ENCODE assay signal across 35 cellular contexts in the genomic region with DNA sequence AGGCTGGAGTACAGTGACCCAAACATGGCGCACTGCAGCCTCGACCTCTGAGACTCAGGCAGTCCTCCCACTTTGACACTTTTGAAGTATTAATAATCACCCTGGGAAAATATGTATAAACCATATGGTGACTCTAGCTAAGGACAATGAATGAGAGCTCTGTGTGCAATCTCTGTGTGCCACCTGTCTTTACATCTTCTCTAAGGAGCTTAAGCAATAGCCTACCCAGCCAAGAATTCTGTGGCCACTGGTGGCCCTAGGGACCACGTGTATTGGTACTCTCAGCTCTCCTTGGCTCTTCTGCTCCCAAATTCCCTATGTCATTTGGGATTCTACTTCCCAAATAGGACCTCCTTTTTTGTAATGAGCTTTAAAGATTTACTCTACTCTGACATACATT. TPM values are rescaled to one million over a fixed set of nuclear protein-coding genes. Genes with fewer than 3 reads are reported as not detected.
"Had no signal": no experiment of that assay in that cellular context is flagged by ENCODE, and none has a peak within 500 bp of the region (broad histone marks: within the 10 kb centered on the region; RNA-seq: fewer than 3 reads in every experiment).

No MANE protein-coding gene starts in this region.

- H3K27ac Mint-ChIP-seq: activated CD4-positive, alpha-beta memory T cell treated with anti-CD3 and anti-CD28 coated beads, Interleukin-2, amount 10 ng/mL, durations not matched to agents 7 days and 5 days; activated CD4-positive, alpha-beta T cell treated with anti-CD3 and anti-CD28 coated beads, Interleukin-2, amount 10 ng/mL, durations not matched to agents 7 days and 5 days; activated naive CD4-positive, alpha-beta T cell treated with anti-CD3 and anti-CD28 coated beads, Interleukin-2, amount 10 ng/mL, durations not matched to agents 7 days and 5 days; activated naive CD4-positive, alpha-beta T cell treated with anti-CD3 and anti-CD28 coated beads, Interleukin-2, amount 50 U/mL, for 72 hours; activated naive CD8-positive, alpha-beta T cell treated with anti-CD3 and anti-CD28 coated beads, Interleukin-2, amount 10 ng/mL, durations not matched to agents 7 days and 5 days; activated T-cell treated with anti-CD3 and anti-CD28 coated beads, Interleukin-2, amount 50 U/mL, for 24 hours; activated T-cell treated with anti-CD3 and anti-CD28 coated beads, Interleukin-2, amount 50 U/mL, for 72 hours; brain; T-helper 2 cell treated with Interferon-gamma antibody and Interleukin-4, amounts not matched to agents 5 μg/mL and 100 μg/mL, for 36 hours; WTC11 had no signal

- H3K36me3 Mint-ChIP-seq: activated naive CD4-positive, alpha-beta T cell treated with anti-CD3 and anti-CD28 coated beads, Interleukin-2, amount 10 ng/mL, durations not matched to agents 7 days and 5 days; activated naive CD4-positive, alpha-beta T cell treated with anti-CD3 and anti-CD28 coated beads, Interleukin-2, amount 50 U/mL, for 72 hours; activated naive CD8-positive, alpha-beta T cell treated with anti-CD3 and anti-CD28 coated beads, Interleukin-2, amount 10 ng/mL, durations not matched to agents 7 days and 5 days; brain; WTC11 had no signal

- H3K36me3 ChIP-seq: ascending aorta, breast epithelium, cardiac muscle cell, colonic mucosa, esophagus squamous epithelium, gastroesophageal sphincter, heart right ventricle had no signal

- H3K9me3 Mint-ChIP-seq: activated CD4-positive, alpha-beta memory T cell treated with anti-CD3 and anti-CD28 coated beads, Interleukin-2, amount 10 ng/mL, durations not matched to agents 7 days and 5 days; activated CD4-positive, alpha-beta T cell treated with anti-CD3 and anti-CD28 coated beads, Interleukin-2, amount 10 ng/mL, durations not matched to agents 7 days and 5 days; activated naive CD4-positive, alpha-beta T cell treated with anti-CD3 and anti-CD28 coated beads, Interleukin-2, amount 10 ng/mL, durations not matched to agents 7 days and 5 days; activated naive CD4-positive, alpha-beta T cell treated with anti-CD3 and anti-CD28 coated beads, Interleukin-2, amount 50 U/mL, for 72 hours; activated naive CD8-positive, alpha-beta T cell treated with anti-CD3 and anti-CD28 coated beads, Interleukin-2, amount 10 ng/mL, durations not matched to agents 7 days and 5 days; activated T-cell treated with anti-CD3 and anti-CD28 coated beads, Interleukin-2, amount 50 U/mL, for 24 hours; activated T-cell treated with anti-CD3 and anti-CD28 coated beads, Interleukin-2, amount 50 U/mL, for 72 hours; T-helper 2 cell treated with Interferon-gamma antibody and Interleukin-4, amounts not matched to agents 5 μg/mL and 100 μg/mL, for 36 hours; WTC11 had no signal

- H3K4me3 ChIP-seq: ascending aorta, breast epithelium, cardiac muscle cell, colonic mucosa, esophagus squamous epithelium, gastroesophageal sphincter, heart right ventricle, hepatocyte had no signal

- H3K27me3 ChIP-seq: ascending aorta, breast epithelium, cardiac muscle cell, colonic mucosa, hepatocyte had no signal

- DNase-seq: activated CD4-positive, alpha-beta memory T cell treated with anti-CD3 and anti-CD28 coated beads, Interleukin-2, amount 10 ng/mL, durations not matched to agents 7 days and 5 days; activated CD4-positive, alpha-beta T cell treated with anti-CD3 and anti-CD28 coated beads for 1 hour; activated CD4-positive, alpha-beta T cell treated with anti-CD3 and anti-CD28 coated beads for 4 hours; activated CD4-positive, alpha-beta T cell treated with anti-CD3 and anti-CD28 coated beads, Interleukin-2, amount 10 ng/mL, durations not matched to agents 7 days and 5 days; activated CD4-positive, alpha-beta T cell treated with anti-CD3 and anti-CD28 coated beads, Interleukin-2, amount 50 U/mL, for 4 hours; activated CD8-positive, alpha-beta memory T cell treated with anti-CD3 and anti-CD28 coated beads, Interleukin-2, amount 50 U/mL, for 48 hours; activated gamma-delta T cell; activated naive CD4-positive, alpha-beta T cell; activated naive CD4-positive, alpha-beta T cell treated with anti-CD3 and anti-CD28 coated beads, Interleukin-2, amount 10 ng/mL, durations not matched to agents 7 days and 5 days; activated naive CD8-positive, alpha-beta T cell treated with anti-CD3 and anti-CD28 coated beads, Interleukin-2, amount 10 ng/mL, durations not matched to agents 7 days and 5 days; activated T-cell treated with anti-CD3 and anti-CD28 coated beads for 4 hours; activated T-cell treated with anti-CD3 and anti-CD28 coated beads, Interleukin-2, amount 50 U/mL, for 24 hours; activated T-cell treated with anti-CD3 and anti-CD28 coated beads, Interleukin-2, amount 50 U/mL, for 72 hours; central memory CD4-positive, alpha-beta T cell; cerebellar nuclear complex; colonic mucosa; effector CD8-positive, alpha-beta T cell; esophagus squamous epithelium; foreskin melanocyte; heart right ventricle; T1000 had no signal

- H3K27ac ChIP-seq: ascending aorta, breast epithelium, cardiac muscle cell, colonic mucosa, epithelial cell of prostate, esophagus squamous epithelium, gastroesophageal sphincter, heart right ventricle, hepatocyte had no signal

- H3K9me3 ChIP-seq: ascending aorta, breast epithelium, colonic mucosa, esophagus squamous epithelium, gastroesophageal sphincter, heart right ventricle had no signal

- H3K4me3 Mint-ChIP-seq: activated CD4-positive, alpha-beta memory T cell treated with anti-CD3 and anti-CD28 coated beads, Interleukin-2, amount 10 ng/mL, durations not matched to agents 7 days and 5 days; activated CD4-positive, alpha-beta T cell treated with anti-CD3 and anti-CD28 coated beads, Interleukin-2, amount 10 ng/mL, durations not matched to agents 7 days and 5 days; activated naive CD4-positive, alpha-beta T cell treated with anti-CD3 and anti-CD28 coated beads, Interleukin-2, amount 10 ng/mL, durations not matched to agents 7 days and 5 days; activated naive CD8-positive, alpha-beta T cell treated with anti-CD3 and anti-CD28 coated beads, Interleukin-2, amount 10 ng/mL, durations not matched to agents 7 days and 5 days; activated T-cell treated with anti-CD3 and anti-CD28 coated beads, Interleukin-2, amount 50 U/mL, for 24 hours; activated T-cell treated with anti-CD3 and anti-CD28 coated beads, Interleukin-2, amount 50 U/mL, for 72 hours; brain; T-helper 2 cell treated with Interferon-gamma antibody and Interleukin-4, amounts not matched to agents 5 μg/mL and 100 μg/mL, for 36 hours; WTC11 had no signal

- H3K4me1 Mint-ChIP-seq: activated CD4-positive, alpha-beta memory T cell treated with anti-CD3 and anti-CD28 coated beads, Interleukin-2, amount 10 ng/mL, durations not matched to agents 7 days and 5 days; activated CD4-positive, alpha-beta T cell treated with anti-CD3 and anti-CD28 coated beads, Interleukin-2, amount 10 ng/mL, durations not matched to agents 7 days and 5 days; activated naive CD4-positive, alpha-beta T cell treated with anti-CD3 and anti-CD28 coated beads, Interleukin-2, amount 10 ng/mL, durations not matched to agents 7 days and 5 days; activated naive CD8-positive, alpha-beta T cell treated with anti-CD3 and anti-CD28 coated beads, Interleukin-2, amount 10 ng/mL, durations not matched to agents 7 days and 5 days had no signal

- ATAC-seq: activated naive CD4-positive, alpha-beta T cell treated with anti-CD3 and anti-CD28 coated beads, Interleukin-2, amount 50 U/mL, for 72 hours; activated T-cell treated with anti-CD3 and anti-CD28 coated beads, Interleukin-2, amount 50 U/mL, for 72 hours; gastroesophageal sphincter; heart right ventricle; WTC11 had no signal

RNA-seq across cellular contexts. Expression of a gene that starts 23.7 kb away (rescaled TPM):
- total RNA-seq: activated CD4-positive, alpha-beta memory T cell treated with anti-CD3 and anti-CD28 coated beads, Interleukin-2, amount 10 ng/mL, durations not matched to agents 7 days and 5 days; activated CD4-positive, alpha-beta T cell treated with anti-CD3 and anti-CD28 coated beads, Interleukin-2, amount 10 ng/mL, durations not matched to agents 7 days and 5 days; activated naive CD4-positive, alpha-beta T cell treated with anti-CD3 and anti-CD28 coated beads, Interleukin-2, amount 50 U/mL, for 72 hours; activated naive CD8-positive, alpha-beta T cell treated with anti-CD3 and anti-CD28 coated beads, Interleukin-2, amount 10 ng/mL, durations not matched to agents 7 days and 5 days; ascending aorta; breast epithelium; colonic mucosa; dermis microvascular lymphatic vessel endothelial cell; esophagus squamous epithelium; fibroblast of lung; fibroblast of villous mesenchyme; gastroesophageal sphincter; glomerular endothelial cell; hepatocyte had no signal
